Comparison of ENCODE assay signal across 19 cellular contexts in the genomic region with DNA sequence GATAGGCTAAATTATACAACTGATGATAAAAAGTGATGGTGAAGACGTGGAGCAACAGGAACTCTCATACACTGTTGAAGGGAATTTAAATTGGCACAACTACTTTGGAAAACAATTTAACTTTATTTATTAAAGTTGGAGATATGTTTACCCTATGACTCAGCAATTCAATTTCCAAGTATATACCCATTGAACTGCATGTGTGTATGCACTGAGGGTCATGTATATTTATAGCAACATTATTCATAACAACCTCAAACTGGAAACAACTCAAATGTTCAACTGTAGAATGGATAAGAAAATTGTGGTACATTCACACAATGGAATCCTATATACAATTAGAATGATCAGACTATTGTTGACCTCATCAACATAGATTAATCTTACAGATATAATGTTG.
"Had no signal": no experiment of that assay in that cellular context is flagged by ENCODE, and none has a peak within 500 bp of the region (broad histone marks: within the 10 kb centered on the region; RNA-seq: fewer than 3 reads in every experiment).

No MANE protein-coding gene starts in this region.

- H3K27ac ChIP-seq: adrenal gland, pancreas, sigmoid colon, VCaP had no signal

- H3K36me3 ChIP-seq: adrenal gland had no signal

- H3K9me3 Mint-ChIP-seq: activated naive CD4-positive, alpha-beta T cell treated with anti-CD3 and anti-CD28 coated beads, Interleukin-2, amount 50 U/mL, for 72 hours; activated T-cell treated with anti-CD3 and anti-CD28 coated beads, Interleukin-2, amount 50 U/mL, for 72 hours; dendritic cell treated with granulocyte-macrophage colony-stimulating factor and Interleukin-4, amounts not matched to agents 40 ng/mL and 50 ng/mL, for 4 days; natural killer cell; stimulated activated naive B cell treated with anti-CD40 and anti-IgM and Interleukin-4, amounts not matched to agents 10 μg/mL and 1 μg/mL and 100 μg/mL, for 72 hours; T-helper 1 cell treated with Interleukin-12 subunit alpha and Interleukin-12 subunit beta and Interleukin-4 antibody, amounts not matched to agents 30 μg/mL and 1 μg/mL, for 36 hours had no signal

- DNase-seq: activated CD4-positive, alpha-beta T cell treated with anti-CD3 and anti-CD28 coated beads for 1 hour; activated CD8-positive, alpha-beta memory T cell treated with anti-CD3 and anti-CD28 coated beads for 24 hours; activated CD8-positive, alpha-beta memory T cell treated with anti-CD3 and anti-CD28 coated beads, Interleukin-2, amount 50 U/mL, for 48 hours; activated effector memory CD4-positive, alpha-beta T cell treated with anti-CD3 and anti-CD28 coated beads, Interleukin-2, amount 50 U/mL, for 16 hours; activated T-cell treated with anti-CD3 and anti-CD28 coated beads, Interleukin-2, amount 50 U/mL, for 72 hours; adrenal gland; effector memory CD4-positive, alpha-beta T cell; hippocampal formation; left cardiac atrium; mesenchymal stem cell; natural killer cell; pancreas; sigmoid colon; stimulated activated naive B cell treated with anti-CD40 and anti-IgM and Interleukin-4, amounts not matched to agents 10 μg/mL and 1 μg/mL and 100 μg/mL, for 72 hours had no signal

- H3K4me3 Mint-ChIP-seq: activated T-cell treated with anti-CD3 and anti-CD28 coated beads, Interleukin-2, amount 50 U/mL, for 72 hours; dendritic cell treated with granulocyte-macrophage colony-stimulating factor and Interleukin-4, amounts not matched to agents 40 ng/mL and 50 ng/mL, for 4 days; natural killer cell; stimulated activated naive B cell treated with anti-CD40 and anti-IgM and Interleukin-4, amounts not matched to agents 10 μg/mL and 1 μg/mL and 100 μg/mL, for 72 hours; T-helper 1 cell treated with Interleukin-12 subunit alpha and Interleukin-12 subunit beta and Interleukin-4 antibody, amounts not matched to agents 30 μg/mL and 1 μg/mL, for 36 hours had no signal

- FAIRE-seq: islet of Langerhans, pancreas had no signal

- H3K9me3 ChIP-seq: adrenal gland, pancreas, sigmoid colon had no signal

- H3K4me3 ChIP-seq: adrenal gland, pancreas, sigmoid colon had no signal

- H3K27ac Mint-ChIP-seq: activated naive CD4-positive, alpha-beta T cell treated with anti-CD3 and anti-CD28 coated beads, Interleukin-2, amount 50 U/mL, for 72 hours; activated T-cell treated with anti-CD3 and anti-CD28 coated beads, Interleukin-2, amount 50 U/mL, for 72 hours; dendritic cell treated with granulocyte-macrophage colony-stimulating factor and Interleukin-4, amounts not matched to agents 40 ng/mL and 50 ng/mL, for 4 days; natural killer cell; stimulated activated naive B cell treated with anti-CD40 and anti-IgM and Interleukin-4, amounts not matched to agents 10 μg/mL and 1 μg/mL and 100 μg/mL, for 72 hours; T-helper 1 cell treated with Interleukin-12 subunit alpha and Interleukin-12 subunit beta and Interleukin-4 antibody, amounts not matched to agents 30 μg/mL and 1 μg/mL, for 36 hours had no signal

- H3K27me3 ChIP-seq: adrenal gland, pancreas, sigmoid colon had no signal

- H3K36me3 Mint-ChIP-seq: activated naive CD4-positive, alpha-beta T cell treated with anti-CD3 and anti-CD28 coated beads, Interleukin-2, amount 50 U/mL, for 72 hours; natural killer cell had no signal

- H3K4me1 Mint-ChIP-seq: natural killer cell; stimulated activated naive B cell treated with anti-CD40 and anti-IgM and Interleukin-4, amounts not matched to agents 10 μg/mL and 1 μg/mL and 100 μg/mL, for 72 hours had no signal

- H3K4me1 ChIP-seq: adrenal gland, pancreas, sigmoid colon had no signal

- ATAC-seq: activated naive CD4-positive, alpha-beta T cell treated with anti-CD3 and anti-CD28 coated beads, Interleukin-2, amount 50 U/mL, for 72 hours; activated T-cell treated with anti-CD3 and anti-CD28 coated beads, Interleukin-2, amount 50 U/mL, for 72 hours; left cardiac atrium; natural killer cell; pancreas; stimulated activated naive B cell treated with anti-CD40 and anti-IgM and Interleukin-4, amounts not matched to agents 10 μg/mL and 1 μg/mL and 100 μg/mL, for 72 hours had no signal
